In genomic region chr2:217943379-217944321, GRCh38 we compare ENCODE assay signal across 9 cellular contexts. TPM values are rescaled to one million over a fixed set of nuclear protein-coding genes. Genes with fewer than 3 reads are reported as not detected.
DNase-seq lines count a peak whose midpoint lies in the region; ATAC-seq and TF ChIP-seq lines count a peak whose summit lies in the region.
"Had no signal": no experiment of that assay in that cellular context is flagged by ENCODE, and none has a peak within 500 bp of the region (broad histone marks: within the 10 kb centered on the region; RNA-seq: fewer than 3 reads in every experiment).

No MANE protein-coding gene starts in this region.

- no peaks in the 10 kb centered on the region for H3K9me3 Mint-ChIP-seq in natural killer cell treated with Interleukin-12 subunit alpha and Interleukin-12 subunit beta and Interleukin-15 and Interleukin-18, amount 100 ng/mL, for 72 hours
- H3K9me3 Mint-ChIP-seq: central memory CD8-positive, alpha-beta T cell had no signal

- POLR2A ChIA-PET in HEK293T (lab: Yijun Ruan, JAX): no interaction called here

- peaks cover 30 to 34% of the 10 kb centered on the region in 2 donors for H3K27me3 Mint-ChIP-seq in natural killer cell treated with Interleukin-12 subunit alpha and Interleukin-12 subunit beta and Interleukin-15 and Interleukin-18, amount 100 ng/mL, for 72 hours

- DNase-seq in AG09309 (ENCODE audit: low read depth): no peak
- DNase-seq in HEK293T (ENCODE audit: extremely low spot score): peak; percentile 83
- DNase-seq in fibroblast of pulmonary artery (ENCODE audit: low read depth): peak; percentile 69
- DNase-seq in natural killer cell treated with Interleukin-12 subunit alpha and Interleukin-12 subunit beta and Interleukin-15 and Interleukin-18, amount 100 ng/mL, for 72 hours (ENCODE audit: low spot score): peak; percentile 51
- no peak for DNase-seq in NCI-H146 treated with DMSO at 0.1 percent for 48 hours (lab: John Stamatoyannopoulos, UW; ENCODE audit: unreplicated experiment)
- no peak for DNase-seq in activated CD4-positive, alpha-beta T cell treated with anti-CD3 and anti-CD28 coated beads, Interleukin-2, amount 50 U/mL, for 48 hours

- no peak overlapping the region for H3K27ac Mint-ChIP-seq in natural killer cell treated with Interleukin-12 subunit alpha and Interleukin-12 subunit beta and Interleukin-15 and Interleukin-18, amount 100 ng/mL, for 72 hours

- peak; percentile 42 for TF ChIP-seq CTCF in AG09309 (IDR thresholded peaks at IDR 0.05; ENCODE audit: control insufficient read depth, insufficient read depth, low read depth, low read length, missing control alignments)
- TF ChIP-seq CTCF in fibroblast of pulmonary artery (IDR thresholded peaks at IDR 0.05; ENCODE audit: low read length, missing control alignments): peak; percentile 6

- peaks cover 0 to 5% of the 10 kb centered on the region in 2 donors for H3K4me1 Mint-ChIP-seq in natural killer cell treated with Interleukin-12 subunit alpha and Interleukin-12 subunit beta and Interleukin-15 and Interleukin-18, amount 100 ng/mL, for 72 hours (ENCODE audit: low read depth in 2 of 2)

- H3K4me3 Mint-ChIP-seq in natural killer cell treated with Interleukin-12 subunit alpha and Interleukin-12 subunit beta and Interleukin-15 and Interleukin-18, amount 100 ng/mL, for 72 hours: no peak overlapping the region
- H3K4me3 Mint-ChIP-seq: central memory CD8-positive, alpha-beta T cell had no signal

- CTCF ChIA-PET in HEK293T (lab: Yijun Ruan, JAX): interaction anchor here (0.9 to 1.1 kb wide), 3 partner anchors 20 to 50 kb away, joined by 3 to 7 read pairs (median 3); no protein-coding TSS in a partner anchor

- H3K4me3 ChIP-seq in AG09309 (ENCODE audit: control insufficient read depth, low read depth, low read length) (peak overlapping the region; percentile 63), fibroblast of pulmonary artery (replicated peaks; ENCODE audit: low read depth, low read length) (peak overlapping the region; percentile 68)

- no peaks in the 10 kb centered on the region for H3K36me3 Mint-ChIP-seq in natural killer cell treated with Interleukin-12 subunit alpha and Interleukin-12 subunit beta and Interleukin-15 and Interleukin-18, amount 100 ng/mL, for 72 hours

- ATAC-seq in SK-N-SH treated with all-trans-retinoic acid at 6 μM for 48 hours (peak; percentile 99), GM21447 (IDR thresholded peaks at IDR 0.05; ENCODE audit: unreplicated experiment) (no peak)
- ATAC-seq in natural killer cell treated with Interleukin-12 subunit alpha and Interleukin-12 subunit beta and Interleukin-15 and Interleukin-18, amount 100 ng/mL, for 72 hours: peak; percentile 2 to 34

TF ChIP-seq in HEK293T, 16 proteins besides CTCF, POLR2A, EP300 and RAD21:
- TF ChIP-seq ARNT (IDR thresholded peaks at IDR 0.05) (no peak), FOXM1 (IDR thresholded peaks at IDR 0.05; ENCODE audit: borderline replicate concordance) (no peak), ELF4 (IDR thresholded peaks at IDR 0.05) (no peak), SP1 (IDR thresholded peaks at IDR 0.05) (no peak), SUZ12 (IDR thresholded peaks at IDR 0.05) (no peak), HDGF (IDR thresholded peaks at IDR 0.05; ENCODE audit: borderline replicate concordance) (no peak), NFRKB (IDR thresholded peaks at IDR 0.05) (no peak), TARDBP (IDR thresholded peaks at IDR 0.05) (no peak)
- TF ChIP-seq, protein P1, sequence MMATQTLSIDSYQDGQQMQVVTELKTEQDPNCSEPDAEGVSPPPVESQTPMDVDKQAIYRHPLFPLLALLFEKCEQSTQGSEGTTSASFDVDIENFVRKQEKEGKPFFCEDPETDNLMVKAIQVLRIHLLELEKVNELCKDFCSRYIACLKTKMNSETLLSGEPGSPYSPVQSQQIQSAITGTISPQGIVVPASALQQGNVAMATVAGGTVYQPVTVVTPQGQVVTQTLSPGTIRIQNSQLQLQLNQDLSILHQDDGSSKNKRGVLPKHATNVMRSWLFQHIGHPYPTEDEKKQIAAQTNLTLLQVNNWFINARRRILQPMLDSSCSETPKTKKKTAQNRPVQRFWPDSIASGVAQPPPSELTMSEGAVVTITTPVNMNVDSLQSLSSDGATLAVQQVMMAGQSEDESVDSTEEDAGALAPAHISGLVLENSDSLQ (IDR thresholded peaks at IDR 0.05): no peak

TF ChIP-seq in SK-N-SH treated with all-trans-retinoic acid at 6 μM for 48 hours, 23 proteins besides CTCF, POLR2A, EP300 and RAD21:
- TF ChIP-seq ZFP30 (CRISPR knock-in tag; IDR thresholded peaks at IDR 0.05): no peak
- TF ChIP-seq, protein P2, sequence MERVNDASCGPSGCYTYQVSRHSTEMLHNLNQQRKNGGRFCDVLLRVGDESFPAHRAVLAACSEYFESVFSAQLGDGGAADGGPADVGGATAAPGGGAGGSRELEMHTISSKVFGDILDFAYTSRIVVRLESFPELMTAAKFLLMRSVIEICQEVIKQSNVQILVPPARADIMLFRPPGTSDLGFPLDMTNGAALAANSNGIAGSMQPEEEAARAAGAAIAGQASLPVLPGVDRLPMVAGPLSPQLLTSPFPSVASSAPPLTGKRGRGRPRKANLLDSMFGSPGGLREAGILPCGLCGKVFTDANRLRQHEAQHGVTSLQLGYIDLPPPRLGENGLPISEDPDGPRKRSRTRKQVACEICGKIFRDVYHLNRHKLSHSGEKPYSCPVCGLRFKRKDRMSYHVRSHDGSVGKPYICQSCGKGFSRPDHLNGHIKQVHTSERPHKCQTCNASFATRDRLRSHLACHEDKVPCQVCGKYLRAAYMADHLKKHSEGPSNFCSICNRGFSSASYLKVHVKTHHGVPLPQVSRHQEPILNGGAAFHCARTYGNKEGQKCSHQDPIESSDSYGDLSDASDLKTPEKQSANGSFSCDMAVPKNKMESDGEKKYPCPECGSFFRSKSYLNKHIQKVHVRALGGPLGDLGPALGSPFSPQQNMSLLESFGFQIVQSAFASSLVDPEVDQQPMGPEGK (CRISPR knock-in tag; IDR thresholded peaks at IDR 0.05; ENCODE audit: borderline replicate concordance): 0 out of 2 replicates have a peak, but pooled peaks have one; percentile 42
- no peak for TF ChIP-seq TCF4 (CRISPR knock-in tag; IDR thresholded peaks at IDR 0.05; ENCODE audit: borderline replicate concordance)
TF ChIP-seq in SK-N-SH treated with all-trans-retinoic acid at 6 μM for 48 hours: peak in this region for 1.

RNA-seq across cellular contexts. Expression of gene TNS1, which starts 59.1 kb away (rescaled TPM):
- total RNA-seq in natural killer cell treated with Interleukin-12 subunit alpha and Interleukin-12 subunit beta and Interleukin-15 and Interleukin-18, amount 100 ng/mL, for 72 hours: 1 to 10 TPM in 1 of 2 donors, under 1 TPM in 1; 0.29 to 2.1 TPM

Comparison
In these comparisons a context has a peak if more than half of its experiments do, and no peak if none do; other contexts are left out.
1. DNase-seq: peak in HEK293T (single experiment), fibroblast of pulmonary artery (single experiment) and natural killer cell treated with Interleukin-12 subunit alpha and Interleukin-12 subunit beta and Interleukin-15 and Interleukin-18, amount 100 ng/mL, for 72 hours (single experiment); none in AG09309 (single experiment), NCI-H146 treated with DMSO at 0.1 percent for 48 hours (single experiment) and activated CD4-positive, alpha-beta T cell treated with anti-CD3 and anti-CD28 coated beads, Interleukin-2, amount 50 U/mL, for 48 hours (0 of 2).